In genomic region chr19:35714601-35715354, GRCh38 we compare ENCODE assay signal across 7 cellular contexts.
DNase-seq lines count a peak whose midpoint lies in the region; ATAC-seq lines count a peak whose summit lies in the region.
"Had no signal": no experiment of that assay in that cellular context is flagged by ENCODE, and none has a peak within 500 bp of the region (broad histone marks: within the 10 kb centered on the region; RNA-seq: fewer than 3 reads in every experiment).

No MANE protein-coding gene starts in this region.

- peak overlapping the region; percentile 99 for H3K27ac Mint-ChIP-seq in activated T-cell treated with anti-CD3 and anti-CD28 coated beads, Interleukin-2, amount 50 U/mL, for 24 hours
- peak overlapping the region; percentile 98 for H3K27ac Mint-ChIP-seq in T-helper 2 cell treated with Interferon-gamma antibody and Interleukin-4, amounts not matched to agents 5 μg/mL and 100 μg/mL, for 36 hours
- H3K27ac Mint-ChIP-seq in stimulated activated effector memory CD8-positive, alpha-beta T cell treated with anti-CD3 and anti-CD28 coated beads, Interleukin-12 subunit alpha, Interleukin-12 subunit beta, amount 100 ng/mL, for 72 hours: peak overlapping the region; percentile 99

- no peak for ATAC-seq in stimulated activated effector memory CD8-positive, alpha-beta T cell treated with anti-CD3 and anti-CD28 coated beads, Interleukin-12 subunit alpha, Interleukin-12 subunit beta, amount 100 ng/mL, for 72 hours
- no peak for ATAC-seq in HG02623 (IDR thresholded peaks at IDR 0.05; ENCODE audit: unreplicated experiment)

- peak overlapping the region; percentile 88 for H3K4me3 Mint-ChIP-seq in activated T-cell treated with anti-CD3 and anti-CD28 coated beads, Interleukin-2, amount 50 U/mL, for 24 hours
- H3K4me3 Mint-ChIP-seq in T-helper 2 cell treated with Interferon-gamma antibody and Interleukin-4, amounts not matched to agents 5 μg/mL and 100 μg/mL, for 36 hours: peak overlapping the region; percentile 89
- H3K4me3 Mint-ChIP-seq in stimulated activated effector memory CD8-positive, alpha-beta T cell treated with anti-CD3 and anti-CD28 coated beads, Interleukin-12 subunit alpha, Interleukin-12 subunit beta, amount 100 ng/mL, for 72 hours: peak overlapping the region; percentile 99

- DNase-seq in activated T-cell treated with anti-CD3 and anti-CD28 coated beads, Interleukin-2, amount 50 U/mL, for 24 hours: peak; percentile 46
- DNase-seq in activated T-cell treated with anti-CD3 and anti-CD28 coated beads, Interleukin-2, amount 50 U/mL, for 1 hour: no peak
- no peak for DNase-seq in T-helper 2 cell treated with Interferon-gamma antibody and Interleukin-4, amounts not matched to agents 5 μg/mL and 100 μg/mL, for 36 hours (ENCODE audit: low spot score)
- DNase-seq in stimulated activated effector memory CD8-positive, alpha-beta T cell treated with anti-CD3 and anti-CD28 coated beads, Interleukin-12 subunit alpha, Interleukin-12 subunit beta, amount 100 ng/mL, for 72 hours (ENCODE audit: low spot score in 2 of 2): no peak
- no peak for DNase-seq in midbrain (lab: John Stamatoyannopoulos, UW)
- DNase-seq: stimulated activated CD4-positive, alpha-beta T cell treated with anti-CD3 and anti-CD28 coated beads, Interleukin-2, amount 100 ng/mL, for 48 hours had no signal

- H3K27me3 Mint-ChIP-seq in activated T-cell treated with anti-CD3 and anti-CD28 coated beads, Interleukin-2, amount 50 U/mL, for 24 hours: no peaks in the 10 kb centered on the region
- no peaks in the 10 kb centered on the region for H3K27me3 Mint-ChIP-seq in T-helper 2 cell treated with Interferon-gamma antibody and Interleukin-4, amounts not matched to agents 5 μg/mL and 100 μg/mL, for 36 hours (ENCODE audit: low read depth)

- H3K9me3 Mint-ChIP-seq in activated T-cell treated with anti-CD3 and anti-CD28 coated beads, Interleukin-2, amount 50 U/mL, for 24 hours: no peaks in the 10 kb centered on the region
- no peaks in the 10 kb centered on the region for H3K9me3 Mint-ChIP-seq in T-helper 2 cell treated with Interferon-gamma antibody and Interleukin-4, amounts not matched to agents 5 μg/mL and 100 μg/mL, for 36 hours
- H3K9me3 Mint-ChIP-seq in stimulated activated effector memory CD8-positive, alpha-beta T cell treated with anti-CD3 and anti-CD28 coated beads, Interleukin-12 subunit alpha, Interleukin-12 subunit beta, amount 100 ng/mL, for 72 hours: no peaks in the 10 kb centered on the region

- H3K36me3 Mint-ChIP-seq in activated T-cell treated with anti-CD3 and anti-CD28 coated beads, Interleukin-2, amount 50 U/mL, for 24 hours (ENCODE audit: low read depth): peaks cover 57% of the 10 kb centered on the region
- peaks cover 33% of the 10 kb centered on the region for H3K36me3 Mint-ChIP-seq in T-helper 2 cell treated with Interferon-gamma antibody and Interleukin-4, amounts not matched to agents 5 μg/mL and 100 μg/mL, for 36 hours (ENCODE audit: low read depth)
- H3K36me3 Mint-ChIP-seq in stimulated activated effector memory CD8-positive, alpha-beta T cell treated with anti-CD3 and anti-CD28 coated beads, Interleukin-12 subunit alpha, Interleukin-12 subunit beta, amount 100 ng/mL, for 72 hours: peaks cover 94% of the 10 kb centered on the region

- peaks cover 54% of the 10 kb centered on the region for H3K4me1 Mint-ChIP-seq in activated T-cell treated with anti-CD3 and anti-CD28 coated beads, Interleukin-2, amount 50 U/mL, for 24 hours (ENCODE audit: low read depth)
- peaks cover 61% of the 10 kb centered on the region for H3K4me1 Mint-ChIP-seq in T-helper 2 cell treated with Interferon-gamma antibody and Interleukin-4, amounts not matched to agents 5 μg/mL and 100 μg/mL, for 36 hours (ENCODE audit: low read depth)
- peaks cover 70% of the 10 kb centered on the region for H3K4me1 Mint-ChIP-seq in stimulated activated effector memory CD8-positive, alpha-beta T cell treated with anti-CD3 and anti-CD28 coated beads, Interleukin-12 subunit alpha, Interleukin-12 subunit beta, amount 100 ng/mL, for 72 hours
